In the genomic region with DNA sequence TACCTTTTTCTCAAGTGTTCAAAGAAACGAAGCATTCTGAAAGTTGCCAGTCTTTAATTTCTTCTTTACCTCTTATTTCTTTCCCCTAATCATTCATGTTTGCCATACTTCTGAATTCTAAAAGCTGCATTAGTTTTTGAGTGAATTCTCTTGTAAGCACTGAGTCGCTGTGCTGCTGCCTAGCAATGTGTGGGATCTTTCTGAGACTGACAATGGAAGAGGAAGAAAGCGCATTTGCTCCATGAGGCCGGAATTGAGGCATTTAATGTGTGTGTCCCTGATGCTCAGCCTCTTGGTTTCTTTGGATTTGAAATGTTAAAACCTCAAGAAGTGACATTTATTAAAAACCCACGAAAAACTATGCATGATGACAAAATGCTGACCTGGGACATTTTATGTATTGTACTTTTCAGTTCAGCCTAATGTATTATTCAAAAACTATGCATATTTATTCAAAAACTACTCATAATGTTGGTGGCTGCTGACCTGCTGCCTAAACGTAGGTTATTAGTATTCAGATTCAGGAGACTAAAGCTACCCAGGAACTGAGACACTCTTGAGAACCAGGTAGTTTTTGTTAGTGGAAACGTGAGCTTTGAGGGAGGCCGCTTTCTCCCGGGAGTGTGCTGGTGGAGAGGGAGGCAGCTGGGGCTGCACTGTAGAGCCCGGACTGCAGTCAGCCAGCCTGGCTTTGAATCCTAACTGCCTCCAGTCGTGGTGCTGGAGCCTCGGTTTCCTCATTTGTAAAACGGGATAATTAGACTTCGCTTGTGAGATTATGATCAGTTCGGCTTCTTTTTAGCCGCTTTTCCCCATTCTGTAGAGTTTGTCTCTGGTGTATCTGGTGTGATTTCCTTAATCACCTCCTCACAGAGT, we compare ENCODE assay signal across 14 cellular contexts. TPM values are rescaled to one million over a fixed set of nuclear protein-coding genes. Genes with fewer than 3 reads are reported as not detected.
DNase-seq lines count a peak whose midpoint lies in the region; ATAC-seq, FAIRE-seq and TF ChIP-seq lines count a peak whose summit lies in the region.
"Had no signal": no experiment of that assay in that cellular context is flagged by ENCODE, and none has a peak within 500 bp of the region (broad histone marks: within the 10 kb centered on the region; RNA-seq: fewer than 3 reads in every experiment).

No MANE protein-coding gene starts in this region.

- H3K4ac ChIP-seq in H1 (replicated peaks; ENCODE audit: insufficient read length, low read depth, low read length) = no peak overlapping the region

- no peak overlapping the region for H2AK5ac ChIP-seq in H1 (ENCODE audit: low read depth, low read length)

- intact Hi-C loops in naive thymus-derived CD4-positive, alpha-beta T cell (cut with micrococcal nuclease) = loop anchor here in 1 of 2 donors (2.0 to 5.0 kb wide), 4 partner anchors 62 to 228 kb away; partner anchors contain the start of genes HGFAC and LRPAP1

- peaks cover 0 to 3% (median 0%) of the 10 kb centered on the region in 11 donors for H3K9me3 Mint-ChIP-seq in naive thymus-derived CD4-positive, alpha-beta T cell
- H3K9me3 Mint-ChIP-seq: HFFc6 had no signal

- no peak overlapping the region for H3K56ac ChIP-seq in H1 (replicated peaks; ENCODE audit: insufficient read length, low read depth, low read length)

- no peaks in the 10 kb centered on the region for H3K23me2 ChIP-seq in H1 (ENCODE audit: low read depth, low read length)

- H3K27me3 Mint-ChIP-seq in naive thymus-derived CD4-positive, alpha-beta T cell = peaks cover 0 to 48% (median 0%) of the 10 kb centered on the region in 5 donors

- no peaks in the 10 kb centered on the region for H3K27me3 ChIP-seq in BLaER1 treated with 17β-estradiol and CSF1 and Interleukin-3, amounts not matched to agents 10 nM and 100 nM
- no peaks in the 10 kb centered on the region for H3K27me3 ChIP-seq in H1 (replicated peaks in 1 of 4; ENCODE audit: control insufficient read depth in 3 of 4, extremely low read depth in 1 of 4, insufficient read depth in 3 of 4, low read length in 3 of 4)
- no peaks in the 10 kb centered on the region for H3K27me3 ChIP-seq in naive thymus-derived CD4-positive, alpha-beta T cell (ENCODE audit: control insufficient read depth in 2 of 2, insufficient read depth in 2 of 2, low read length in 2 of 2)
- H3K27me3 ChIP-seq: body of pancreas had no signal

- no peaks in the 10 kb centered on the region for H3K36me3 Mint-ChIP-seq in naive thymus-derived CD4-positive, alpha-beta T cell

- peaks cover 12 to 68% (median 44%) of the 10 kb centered on the region in 11 experiments; a peak in 20 of 22 replicates for H4K20me1 ChIP-seq in BLaER1 treated with 17β-estradiol and CSF1 and Interleukin-3, amounts not matched to agents 10 nM and 100 nM
- H4K20me1 ChIP-seq in H1 (replicated peaks in 1 of 2; ENCODE audit: control insufficient read depth in 1 of 2, insufficient read depth in 2 of 2, low read length in 2 of 2) = peaks cover 6 to 20% of the 10 kb centered on the region in 2 experiments

- H3K23ac ChIP-seq in H1 (ENCODE audit: insufficient read length) = no peak overlapping the region

- peak overlapping the region in 8 of 11 experiments; percentile 82 to 92 (median 86); a peak in 14 of 22 replicates for H3K9ac ChIP-seq in BLaER1 treated with 17β-estradiol and CSF1 and Interleukin-3, amounts not matched to agents 10 nM and 100 nM
- no peak overlapping the region for H3K9ac ChIP-seq in H1 (replicated peaks in 1 of 4; ENCODE audit: extremely low read depth in 1 of 4, low read depth in 3 of 4, low read length in 3 of 4)

- H3K79me2 ChIP-seq in H1 (ENCODE audit: control insufficient read depth in 1 of 2, insufficient read depth in 2 of 2, low read length in 2 of 2) = peaks cover 0 to 3% of the 10 kb centered on the region in 2 experiments; a peak in 1 of 4 replicates

- H3K27ac Mint-ChIP-seq in naive thymus-derived CD4-positive, alpha-beta T cell = peak overlapping the region in 6 of 9 donors; percentile 10 to 96 (median 84)
- H3K27ac Mint-ChIP-seq: HFFc6 had no signal

- ATAC-seq in naive thymus-derived CD4-positive, alpha-beta T cell = no peak
- ATAC-seq in GM19023 (IDR thresholded peaks at IDR 0.05; ENCODE audit: unreplicated experiment) = no peak
- ATAC-seq in GM21786 (IDR thresholded peaks at IDR 0.05; ENCODE audit: unreplicated experiment) = no peak
- ATAC-seq: body of pancreas had no signal

- no peak overlapping the region for H2BK20ac ChIP-seq in H1 (ENCODE audit: low read length)

- DNase-seq in NCI-H2107 treated with DMSO at 0.1 percent for 48 hours (lab: John Stamatoyannopoulos, UW; ENCODE audit: unreplicated experiment) (peak; percentile 52), H1 (ENCODE audit: low read depth in 1 of 2, low spot score in 2 of 2) (no peak), D721Med (ENCODE audit: insufficient read length, low spot score) (no peak), NCI-H1930 (lab: John Stamatoyannopoulos, UW) (no peak)
- DNase-seq in naive thymus-derived CD4-positive, alpha-beta T cell = no peak
- DNase-seq: activated CD8-positive, alpha-beta memory T cell treated with anti-CD3 and anti-CD28 coated beads for 24 hours; COR-L47; HFFc6; trophoblast cell had no signal

- peak overlapping the region in 9 of 11 experiments; percentile 93 to 100 (median 99); a peak in 18 of 22 replicates for H3K27ac ChIP-seq in BLaER1 treated with 17β-estradiol and CSF1 and Interleukin-3, amounts not matched to agents 10 nM and 100 nM
- no peak overlapping the region for H3K27ac ChIP-seq in H1 (ENCODE audit: low read depth, low read length)
- no peak overlapping the region for H3K27ac ChIP-seq in naive thymus-derived CD4-positive, alpha-beta T cell (ENCODE audit: low read depth, low read length)
- H3K27ac ChIP-seq: body of pancreas had no signal

- H3K4me1 Mint-ChIP-seq in naive thymus-derived CD4-positive, alpha-beta T cell = peaks cover 43 to 93% (median 65%) of the 10 kb centered on the region in 7 donors

- FAIRE-seq in H1 (lab: Jason Lieb, UNC) (no peak), D721Med (lab: Jason Lieb, UNC) (no peak)
- FAIRE-seq: GM19239 had no signal

- H2BK5ac ChIP-seq in H1 (ENCODE audit: low read depth, low read length) = no peak overlapping the region

- no peak overlapping the region for H2AFZ ChIP-seq in H1 (ENCODE audit: low read length)

- peaks cover 15% of the 10 kb centered on the region for H3K79me1 ChIP-seq in H1 (ENCODE audit: low read depth, low read length)

- H3K18ac ChIP-seq in H1 (ENCODE audit: extremely low read depth, low read length) = no peak overlapping the region

- H3K14ac ChIP-seq in H1 (ENCODE audit: insufficient read length) = no peak overlapping the region

- WGBS in H1 (ENCODE audit: extremely low coverage in 1 of 2, insufficient coverage in 1 of 2, insufficient read length in 1 of 2, insufficient replicate concordance in 2 of 2, low coverage in 1 of 2, low lambda C conversion rate in 2 of 2, missing lambda C conversion rate in 1 of 2), 2 experiments = 79% methylated on average over 16 of the region's 16 CpGs; no CpG with 5 or more reads in 1 of the 2 experiments

- no peak overlapping the region for H2BK12ac ChIP-seq in H1 (ENCODE audit: low read depth, low read length)

- no peaks in the 10 kb centered on the region for H3K9me3 ChIP-seq in BLaER1 treated with 17β-estradiol and CSF1 and Interleukin-3, amounts not matched to agents 10 nM and 100 nM (replicated peaks in 1 of 11)
- H3K9me3 ChIP-seq in H1 (ENCODE audit: insufficient read depth in 2 of 2, low read depth in 1 of 2, low read length in 1 of 2) = no peaks in the 10 kb centered on the region
- no peaks in the 10 kb centered on the region for H3K9me3 ChIP-seq in naive thymus-derived CD4-positive, alpha-beta T cell (ENCODE audit: control insufficient read depth in 2 of 3, low read length in 3 of 3)
- H3K9me3 ChIP-seq: body of pancreas had no signal

- H3K36me3 ChIP-seq in BLaER1 treated with 17β-estradiol and CSF1 and Interleukin-3, amounts not matched to agents 10 nM and 100 nM = no peaks in the 10 kb centered on the region; a peak in 1 of 22 replicates
- H3K36me3 ChIP-seq in H1 (ENCODE audit: control insufficient read depth in 2 of 4, insufficient read depth in 4 of 4, low read length in 3 of 4) = no peaks in the 10 kb centered on the region
- H3K36me3 ChIP-seq in naive thymus-derived CD4-positive, alpha-beta T cell (ENCODE audit: control insufficient read depth in 2 of 3, insufficient read depth in 3 of 3, low read length in 3 of 3) = no peaks in the 10 kb centered on the region

- peak overlapping the region; percentile 87 to 100 (median 94) for H3K4me2 ChIP-seq in BLaER1 treated with 17β-estradiol and CSF1 and Interleukin-3, amounts not matched to agents 10 nM and 100 nM
- no peak overlapping the region for H3K4me2 ChIP-seq in H1 (ENCODE audit: insufficient read depth in 1 of 2, low read depth in 2 of 2, low read length in 2 of 2)

- H2BK120ac ChIP-seq in H1 (replicated peaks; ENCODE audit: low read depth, low read length) = no peak overlapping the region

- no peak overlapping the region for H4K91ac ChIP-seq in H1 (replicated peaks; ENCODE audit: insufficient read length, low read length)

- H4K5ac ChIP-seq in H1 (ENCODE audit: insufficient read length, low read depth, low read length) = no peak overlapping the region

- peak overlapping the region in 8 of 10 donors; percentile 73 to 95 (median 88) for H3K4me3 Mint-ChIP-seq in naive thymus-derived CD4-positive, alpha-beta T cell
- H3K4me3 Mint-ChIP-seq: HFFc6 had no signal

- POLR2A ChIA-PET in H1 (lab: Charles Lee; ENCODE audit: partially characterized antibody) = interaction anchor here (0.9 to 3.4 kb wide), 2 partner anchors 10 to 64 kb away, joined by 3 to 16 read pairs; no protein-coding TSS in a partner anchor
- POLR2A ChIA-PET in naive thymus-derived CD4-positive, alpha-beta T cell (lab: Charles Lee) = interaction anchor here (1.1 to 1.2 kb wide), 2 partner anchors 12 to 62 kb away, joined by 3 to 4 read pairs; no protein-coding TSS in a partner anchor

- peaks cover 89 to 100% (median 100%) of the 10 kb centered on the region in 10 experiments for H3K4me1 ChIP-seq in BLaER1 treated with 17β-estradiol and CSF1 and Interleukin-3, amounts not matched to agents 10 nM and 100 nM
- H3K4me1 ChIP-seq in H1 (replicated peaks in 1 of 4; ENCODE audit: control insufficient read depth in 3 of 4, insufficient read depth in 4 of 4, low read length in 3 of 4) = peaks cover 0 to 18% (median 6%) of the 10 kb centered on the region in 4 experiments; a peak in 4 of 7 replicates
- H3K4me1 ChIP-seq in naive thymus-derived CD4-positive, alpha-beta T cell (ENCODE audit: control insufficient read depth in 2 of 2, insufficient read depth in 2 of 2, low read length in 2 of 2) = peaks cover 40 to 53% of the 10 kb centered on the region in 2 donors

- no peak for TF ChIP-seq RAD21 in H1 (IDR thresholded peaks at IDR 0.05 in 1 of 2, conservative IDR thresholded peaks at IDR 0.05 in 1 of 2; ENCODE audit: low read depth in 2 of 2, low read length in 2 of 2)

- no peak for TF ChIP-seq POLR2A in H1 (IDR thresholded peaks at IDR 0.05; ENCODE audit: control extremely low read depth in 1 of 2, low read depth in 2 of 2, low read length in 2 of 2)

- no peak for TF ChIP-seq CTCF in H1 (IDR thresholded peaks at IDR 0.05; ENCODE audit: control extremely low read depth in 1 of 3, insufficient read depth in 1 of 3, low read depth in 1 of 3, low read length in 3 of 3)
- no peak for TF ChIP-seq CTCF in D721Med (IDR thresholded peaks at IDR 0.05; ENCODE audit: insufficient read depth, missing control alignments)

- no peak overlapping the region for H2BK15ac ChIP-seq in H1 (ENCODE audit: low read length)

- peak overlapping the region in 2 of 10 experiments; percentile 11 to 50; a peak in 3 of 20 replicates for H3K4me3 ChIP-seq in BLaER1 treated with 17β-estradiol and CSF1 and Interleukin-3, amounts not matched to agents 10 nM and 100 nM
- H3K4me3 ChIP-seq in H1 (ENCODE audit: extremely low read depth in 1 of 4, insufficient read depth in 2 of 4, low read depth in 3 of 4, low read length in 4 of 4) = no peak overlapping the region
- no peak overlapping the region for H3K4me3 ChIP-seq in naive thymus-derived CD4-positive, alpha-beta T cell (ENCODE audit: low read length)
- H3K4me3 ChIP-seq: body of pancreas had no signal

- TF ChIP-seq EP300 in H1 (IDR thresholded peaks at IDR 0.05; ENCODE audit: borderline replicate concordance in 1 of 2, low read depth in 2 of 2, low read length in 2 of 2) = no peak

- CTCF ChIA-PET in H1 (lab: Charles Lee; ENCODE audit: partially characterized antibody) = interaction anchor here (1.2 to 2.0 kb wide), 4 partner anchors 15 to 289 kb away, joined by 3 to 13 read pairs (median 4); no protein-coding TSS in a partner anchor
- CTCF ChIA-PET in naive thymus-derived CD4-positive, alpha-beta T cell (lab: Charles Lee) = interaction anchor here (0.6 kb wide), 1 partner anchor 107 kb away, joined by 3 read pairs; no protein-coding TSS in a partner anchor

- H4K8ac ChIP-seq in H1 (ENCODE audit: extremely low read depth, insufficient read depth, low read length) = no peak overlapping the region

RNA-seq across cellular contexts. Expression of gene RGS12, which starts 11.3 kb away (rescaled TPM):
- 16.3 and 16.4 TPM in 2 replicates for total RNA-seq in H1 (2021; fragmentation: NEBNext Ultra II Directional; extraction: Animal tissue kit (Norgen Biotek cat#: 25700))
- 6.0 and 10.7 TPM in 2 replicates for polyA plus RNA-seq in H1 (2011; rRNA removed)
- polyA plus RNA-seq in H1 (2011; cell fraction: cytosol; rRNA removed) = 10.1 TPM
- 30.0 TPM for polyA plus RNA-seq in H1 (2011; cell fraction: nucleus; rRNA removed)
- 12.7 to 26.6 TPM (median 20.0 TPM) in 4 replicates for polyA plus RNA-seq in H1 (2012, experiment 1 of 2)
- 17.8 TPM for polyA plus RNA-seq in H1 (2012, experiment 2 of 2)
- 10.6 TPM for polyA plus RNA-seq in H1 (2013, experiment 1 of 2)
- polyA plus RNA-seq in H1 (2013, experiment 2 of 2) = 10.3 TPM
- 10.8 and 12.0 TPM in 2 replicates for polyA minus RNA-seq in H1 (2011; rRNA and poly(A)+ RNA removed)
- polyA minus RNA-seq in H1 (2011; cell fraction: cytosol; rRNA and poly(A)+ RNA removed) = 15.5 TPM
- polyA minus RNA-seq in H1 (2011; cell fraction: nucleus; rRNA and poly(A)+ RNA removed) = 28.6 TPM
- 10 to 100 TPM in 1 of 5 experiments, 1 to 10 TPM in 4; 2.5 to 13.3 (median 7.5) TPM for total RNA-seq in naive thymus-derived CD4-positive, alpha-beta T cell
- 10 to 100 TPM in 1 of 2 donors, 1 to 10 TPM in 1; 6.6 to 16.0 TPM for polyA plus RNA-seq in naive thymus-derived CD4-positive, alpha-beta T cell

RNA-seq across cellular contexts. Expression of gene MSANTD1, which starts 55.1 kb away (rescaled TPM):
- 0.45 and 0.78 TPM in 2 replicates for total RNA-seq in H1 (2021; fragmentation: NEBNext Ultra II Directional; extraction: Animal tissue kit (Norgen Biotek cat#: 25700))
- 0.23 and 0.39 TPM in 2 replicates for polyA plus RNA-seq in H1 (2011; rRNA removed)
- 0.28 TPM for polyA plus RNA-seq in H1 (2011; cell fraction: cytosol; rRNA removed)
- polyA plus RNA-seq in H1 (2011; cell fraction: nucleus; rRNA removed) = 1.7 TPM
- polyA plus RNA-seq in H1 (2012, experiment 1 of 2) = 0.15 to 0.43 TPM (median 0.34 TPM) in 4 replicates
- not detected for polyA plus RNA-seq in H1 (2012, experiment 2 of 2)
- 0.22 TPM for polyA plus RNA-seq in H1 (2013, experiment 1 of 2)
- polyA plus RNA-seq in H1 (2013, experiment 2 of 2) = 0.15 TPM
- 0.12 and 0.28 TPM in 2 replicates for polyA minus RNA-seq in H1 (2011; rRNA and poly(A)+ RNA removed)
- polyA minus RNA-seq in H1 (2011; cell fraction: cytosol; rRNA and poly(A)+ RNA removed) = not detected
- 1.6 TPM for polyA minus RNA-seq in H1 (2011; cell fraction: nucleus; rRNA and poly(A)+ RNA removed)
- total RNA-seq in naive thymus-derived CD4-positive, alpha-beta T cell = 1 to 10 TPM; 1.4 to 2.7 (median 2.3) TPM
- polyA plus RNA-seq in naive thymus-derived CD4-positive, alpha-beta T cell = not detected

Comparison
In these comparisons a context has a peak if more than half of its experiments do, and no peak if none do; other contexts are left out.
1. H3K27ac ChIP-seq: peak in BLaER1 treated with 17β-estradiol and CSF1 and Interleukin-3, amounts not matched to agents 10 nM and 100 nM (9 of 11); none in H1 (single experiment) and naive thymus-derived CD4-positive, alpha-beta T cell (single experiment).
2. H3K4me2 ChIP-seq: peak in BLaER1 treated with 17β-estradiol and CSF1 and Interleukin-3, amounts not matched to agents 10 nM and 100 nM (11 of 11); none in H1 (0 of 2).
3. H3K9ac ChIP-seq: peak in BLaER1 treated with 17β-estradiol and CSF1 and Interleukin-3, amounts not matched to agents 10 nM and 100 nM (8 of 11); none in H1 (0 of 4).